Comparison of ENCODE assay signal across 10 cellular contexts in the genomic region with DNA sequence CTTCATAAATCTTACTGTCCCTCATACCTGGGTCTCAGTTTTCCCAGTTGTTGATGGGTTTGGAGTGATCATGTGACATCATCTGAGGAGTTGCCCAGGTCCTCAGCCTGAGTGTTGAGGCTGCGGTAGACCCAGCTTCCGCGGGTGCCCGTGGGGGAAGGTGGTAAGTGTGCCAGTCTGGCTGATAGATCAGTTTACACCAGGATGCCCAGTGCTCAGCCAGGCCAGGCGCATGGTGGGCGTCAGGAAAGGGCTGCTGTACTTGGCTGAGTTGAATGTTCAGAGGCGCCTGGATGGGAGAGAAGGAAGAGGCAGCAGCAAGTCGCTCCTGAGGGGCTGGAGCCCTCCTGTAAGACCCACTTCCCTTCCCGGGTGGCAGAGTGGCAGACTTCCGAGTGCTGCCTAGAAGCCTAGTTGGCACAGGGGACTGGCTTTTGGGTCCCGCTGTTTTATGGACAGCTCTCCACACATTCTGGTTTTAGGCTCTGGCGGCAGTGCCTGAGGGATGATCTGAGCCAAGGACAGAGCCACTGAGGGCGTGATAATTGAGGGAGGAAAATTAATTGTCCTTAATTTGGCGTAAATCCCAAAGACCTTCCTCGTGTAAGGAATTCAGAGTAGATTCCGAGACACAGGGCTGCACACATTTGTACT. TPM values are rescaled to one million over a fixed set of nuclear protein-coding genes. Genes with fewer than 3 reads are reported as not detected.
DNase-seq lines count a peak whose midpoint lies in the region; ATAC-seq, FAIRE-seq and TF ChIP-seq lines count a peak whose summit lies in the region.
"Had no signal": no experiment of that assay in that cellular context is flagged by ENCODE, and none has a peak within 500 bp of the region (broad histone marks: within the 10 kb centered on the region; RNA-seq: fewer than 3 reads in every experiment).

No MANE protein-coding gene starts in this region.

- no peaks in the 10 kb centered on the region for H3K9me3 Mint-ChIP-seq in activated naive CD4-positive, alpha-beta T cell treated with anti-CD3 and anti-CD28 coated beads, Interleukin-2, amount 10 ng/mL, durations not matched to agents 7 days and 5 days
- no peaks in the 10 kb centered on the region for H3K9me3 Mint-ChIP-seq in activated naive CD8-positive, alpha-beta T cell treated with anti-CD3 and anti-CD28 coated beads, Interleukin-2, amount 10 ng/mL, durations not matched to agents 7 days and 5 days
- H3K9me3 Mint-ChIP-seq in memory B cell = no peaks in the 10 kb centered on the region

- 85 to 88% methylated on average over 16 of the region's 16 CpGs for WGBS in tibial nerve, 2 donors
- 89 to 92% (median 90%) methylated on average over 16 of the region's 16 CpGs for WGBS in small intestine, 3 donors

- TF ChIP-seq EP300 in tibial nerve (IDR thresholded peaks at IDR 0.05) = no peak

- POLR2A ChIA-PET in activated naive CD8-positive, alpha-beta T cell treated with anti-CD3 and anti-CD28 coated beads, Interleukin-2, amount 10 ng/mL, durations not matched to agents 7 days and 5 days (lab: Charles Lee) = interaction anchor here (0.6 kb wide), 1 partner anchor 84 kb away, joined by 3 read pairs; a partner anchor contains a TSS

- no peak for ATAC-seq in activated naive CD8-positive, alpha-beta T cell treated with anti-CD3 and anti-CD28 coated beads, Interleukin-2, amount 10 ng/mL, durations not matched to agents 7 days and 5 days (ENCODE audit: low read depth)
- ATAC-seq in memory B cell (ENCODE audit: low read depth) (no peak), HG02571 (IDR thresholded peaks at IDR 0.05; ENCODE audit: unreplicated experiment) (no peak)

- CTCF ChIA-PET in activated naive CD4-positive, alpha-beta T cell treated with anti-CD3 and anti-CD28 coated beads, Interleukin-2, amount 10 ng/mL, durations not matched to agents 7 days and 5 days (lab: Charles Lee) = interaction anchor here (3.1 kb wide), 1 partner anchor 12 kb away, joined by 7 read pairs; no protein-coding TSS in a partner anchor

- FAIRE-seq in small intestine (lab: Jason Lieb, UNC) (no peak), GM12892 (lab: Jason Lieb, UNC) (no peak)

- H3K4me1 Mint-ChIP-seq in activated naive CD4-positive, alpha-beta T cell treated with anti-CD3 and anti-CD28 coated beads, Interleukin-2, amount 10 ng/mL, durations not matched to agents 7 days and 5 days = peaks cover 14% of the 10 kb centered on the region
- H3K4me1 Mint-ChIP-seq in activated naive CD8-positive, alpha-beta T cell treated with anti-CD3 and anti-CD28 coated beads, Interleukin-2, amount 10 ng/mL, durations not matched to agents 7 days and 5 days = peaks cover 5% of the 10 kb centered on the region
- H3K4me1 Mint-ChIP-seq in memory B cell = no peaks in the 10 kb centered on the region

- no peaks in the 10 kb centered on the region for H3K36me3 Mint-ChIP-seq in activated naive CD4-positive, alpha-beta T cell treated with anti-CD3 and anti-CD28 coated beads, Interleukin-2, amount 10 ng/mL, durations not matched to agents 7 days and 5 days
- H3K36me3 Mint-ChIP-seq in activated naive CD8-positive, alpha-beta T cell treated with anti-CD3 and anti-CD28 coated beads, Interleukin-2, amount 10 ng/mL, durations not matched to agents 7 days and 5 days = no peaks in the 10 kb centered on the region
- H3K36me3 Mint-ChIP-seq in memory B cell = no peaks in the 10 kb centered on the region

- peak overlapping the region in 3 of 4 donors; percentile 51 to 85 (median 76) for H3K27ac ChIP-seq in tibial nerve
- no peak overlapping the region for H3K27ac ChIP-seq in small intestine (ENCODE audit: low read depth in 1 of 2, low read length in 1 of 2)
- H3K27ac ChIP-seq: brain microvascular endothelial cell had no signal

- H3K36me3 ChIP-seq in tibial nerve (peaks cover 0 to 23% (median 0%) of the 10 kb centered on the region in 3 donors), small intestine (ENCODE audit: control insufficient read depth in 2 of 2, insufficient read depth in 2 of 2, low read length in 2 of 2) (peaks cover 0 to 11% of the 10 kb centered on the region in 2 donors)
- H3K36me3 ChIP-seq: brain microvascular endothelial cell had no signal

- H3K27me3 ChIP-seq in tibial nerve (no peaks in the 10 kb centered on the region), small intestine (ENCODE audit: control insufficient read depth in 2 of 2, insufficient read depth in 2 of 2, low read length in 2 of 2) (no peaks in the 10 kb centered on the region)
- H3K27me3 ChIP-seq: brain microvascular endothelial cell had no signal

- TF ChIP-seq POLR2A in tibial nerve (IDR thresholded peaks at IDR 0.05) = no peak
- TF ChIP-seq POLR2A in GM12892 (IDR thresholded peaks at IDR 0.05; ENCODE audit: low read depth, low read length) = no peak

- H3K4me1 ChIP-seq in tibial nerve = peaks cover 0 to 48% (median 30%) of the 10 kb centered on the region in 4 donors
- no peaks in the 10 kb centered on the region for H3K4me1 ChIP-seq in small intestine (ENCODE audit: control insufficient read depth in 2 of 2, insufficient read depth in 1 of 2, low read depth in 1 of 2, low read length in 1 of 2)

- H3K4me3 Mint-ChIP-seq in activated naive CD4-positive, alpha-beta T cell treated with anti-CD3 and anti-CD28 coated beads, Interleukin-2, amount 10 ng/mL, durations not matched to agents 7 days and 5 days = peak overlapping the region; percentile 61
- H3K4me3 Mint-ChIP-seq in activated naive CD8-positive, alpha-beta T cell treated with anti-CD3 and anti-CD28 coated beads, Interleukin-2, amount 10 ng/mL, durations not matched to agents 7 days and 5 days = peak overlapping the region; percentile 66
- H3K4me3 Mint-ChIP-seq in memory B cell = peak overlapping the region; percentile 49

- no peak overlapping the region for H3K27ac Mint-ChIP-seq in activated naive CD4-positive, alpha-beta T cell treated with anti-CD3 and anti-CD28 coated beads, Interleukin-2, amount 10 ng/mL, durations not matched to agents 7 days and 5 days
- H3K27ac Mint-ChIP-seq in activated naive CD8-positive, alpha-beta T cell treated with anti-CD3 and anti-CD28 coated beads, Interleukin-2, amount 10 ng/mL, durations not matched to agents 7 days and 5 days = no peak overlapping the region
- H3K27ac Mint-ChIP-seq in memory B cell = no peak overlapping the region

- peaks cover 50% of the 10 kb centered on the region for H3K27me3 Mint-ChIP-seq in activated naive CD4-positive, alpha-beta T cell treated with anti-CD3 and anti-CD28 coated beads, Interleukin-2, amount 10 ng/mL, durations not matched to agents 7 days and 5 days
- peaks cover 6% of the 10 kb centered on the region for H3K27me3 Mint-ChIP-seq in activated naive CD8-positive, alpha-beta T cell treated with anti-CD3 and anti-CD28 coated beads, Interleukin-2, amount 10 ng/mL, durations not matched to agents 7 days and 5 days
- H3K27me3 Mint-ChIP-seq in memory B cell = peaks cover 25% of the 10 kb centered on the region

- H3K9me3 ChIP-seq in tibial nerve (no peaks in the 10 kb centered on the region), small intestine (ENCODE audit: control insufficient read depth, low read depth) (no peaks in the 10 kb centered on the region)

- no peak for DNase-seq in activated naive CD4-positive, alpha-beta T cell treated with anti-CD3 and anti-CD28 coated beads, Interleukin-2, amount 10 ng/mL, durations not matched to agents 7 days and 5 days
- DNase-seq in activated naive CD4-positive, alpha-beta T cell treated with anti-CD3 and anti-CD28 coated beads, Interleukin-2, amount 50 U/mL, for 16 hours = no peak
- no peak for DNase-seq in activated naive CD8-positive, alpha-beta T cell treated with anti-CD3 and anti-CD28 coated beads, Interleukin-2, amount 10 ng/mL, durations not matched to agents 7 days and 5 days
- DNase-seq in memory B cell (ENCODE audit: low spot score in 2 of 2) (no peak), tibial nerve (ENCODE audit: low spot score in 2 of 2) (no peak), small intestine (no peak), GM12892 (ENCODE audit: insufficient read length) (no peak)
- DNase-seq: MV-4-11 had no signal

- TF ChIP-seq CTCF in tibial nerve (IDR thresholded peaks at IDR 0.05) = no peak

- peak overlapping the region in 1 of 4 donors; percentile 55 for H3K4me3 ChIP-seq in tibial nerve
- no peak overlapping the region for H3K4me3 ChIP-seq in small intestine (ENCODE audit: low read depth in 1 of 2, low read length in 2 of 2)

RNA-seq across cellular contexts. Expression of a gene that starts 35.8 kb away (rescaled TPM):
- total RNA-seq in activated naive CD8-positive, alpha-beta T cell treated with anti-CD3 and anti-CD28 coated beads, Interleukin-2, amount 10 ng/mL, durations not matched to agents 7 days and 5 days = 1 to 10 TPM; 1.8 to 2.3 TPM
- 100 to 1,000 TPM in 2 of 4 donors, 10 to 100 TPM in 2; 72.0 to 112 (median 92.5) TPM for total RNA-seq in tibial nerve
- polyA plus RNA-seq in small intestine = 10 to 100 TPM; 77.0 to 87.4 (median 78.9) TPM
- polyA plus RNA-seq in GM12892 (2012; ENCODE audit: missing spikeins) = 1.3 TPM

Comparison
In these comparisons a context has a peak if more than half of its experiments do, and no peak if none do; other contexts are left out.
1. H3K27ac ChIP-seq: peak in tibial nerve (3 of 4); none in small intestine (0 of 2).
2. RNA of a gene that starts 35.8 kb away (total RNA-seq): 72.0 to 112 TPM in tibial nerve; 1.8 to 2.3 TPM in activated naive CD8-positive, alpha-beta T cell treated with anti-CD3 and anti-CD28 coated beads, Interleukin-2, amount 10 ng/mL, durations not matched to agents 7 days and 5 days; every median in the first group is over 10 times any median in the second.
3. Peak in every context shown above with its lines, with median percentiles within 50 percentile points of each other: H3K4me3 Mint-ChIP-seq.